Comparison of ENCODE assay signal across 8 cellular contexts in genomic region chr21:31173881-31174555, GRCh38.
DNase-seq lines count a peak whose midpoint lies in the region; ATAC-seq and TF ChIP-seq lines count a peak whose summit lies in the region.

No MANE protein-coding gene starts in this region.

- ATAC-seq in left lobe of liver (peak; percentile 76), GM21515 (IDR thresholded peaks at IDR 0.05; ENCODE audit: unreplicated experiment) (no peak)

- no peak for TF ChIP-seq POLR2A in ovary (IDR thresholded peaks at IDR 0.05)

- no peak overlapping the region for H3K27ac Mint-ChIP-seq in mesothelial cell of epicardium

- no peak for TF ChIP-seq CTCF in mesothelial cell of epicardium (IDR thresholded peaks at IDR 0.05; ENCODE audit: unreplicated experiment)
- no peak for TF ChIP-seq CTCF in ovary (IDR thresholded peaks at IDR 0.05)

- no peak overlapping the region for H3K4me3 ChIP-seq in SJCRH30
- no peak overlapping the region for H3K4me3 ChIP-seq in ovary

- intact Hi-C loops in ovary (cut with DNase I), result no loop called here

- peak; percentile 62 for DNase-seq in activated naive CD4-positive, alpha-beta T cell treated with Interleukin-2 at 50 U/mL for 16 hours
- peak; percentile 48 for DNase-seq in left lobe of liver (ENCODE audit: low spot score)
- peak in 2 of 3 experiments; percentile 33 to 56 for DNase-seq in stimulated activated CD4-positive, alpha-beta T cell treated with anti-CD3 and anti-CD28 coated beads, TNF-alpha, amount 100 ng/mL, for 24 hours (ENCODE audit: low read depth in 3 of 3)
- DNase-seq in mesothelial cell of epicardium (ENCODE audit: low spot score in 2 of 2, unreplicated experiment in 2 of 2), result no peak
- no peak for DNase-seq in SJCRH30
- DNase-seq in ovary, result no peak

- peaks cover 1% of the 10 kb centered on the region for H3K36me3 Mint-ChIP-seq in mesothelial cell of epicardium

- H3K27me3 Mint-ChIP-seq in mesothelial cell of epicardium (ENCODE audit: low read depth), result no peaks in the 10 kb centered on the region

- H3K9me3 Mint-ChIP-seq in mesothelial cell of epicardium, result no peaks in the 10 kb centered on the region

- no peak for TF ChIP-seq EP300 in ovary (IDR thresholded peaks at IDR 0.05)

- H3K4me1 ChIP-seq in SJCRH30, result peaks cover 16% of the 10 kb centered on the region
- H3K4me1 ChIP-seq in ovary (ENCODE audit: insufficient read depth), result no peaks in the 10 kb centered on the region

- no peaks in the 10 kb centered on the region for H3K27me3 ChIP-seq in SJCRH30
- H3K27me3 ChIP-seq in ovary, result no peaks in the 10 kb centered on the region

- H3K9me3 ChIP-seq in SJCRH30 (replicated peaks) (no peaks in the 10 kb centered on the region), ovary (no peaks in the 10 kb centered on the region)

- 61 to 73% (median 72%) methylated on average over 25 of the region's 25 CpGs for WGBS in ovary, 3 donors

- H3K27ac ChIP-seq in SJCRH30, result no peak overlapping the region
- no peak overlapping the region for H3K27ac ChIP-seq in ovary

- H3K4me1 Mint-ChIP-seq in mesothelial cell of epicardium, result peaks cover 14% of the 10 kb centered on the region

- no peaks in the 10 kb centered on the region for H3K36me3 ChIP-seq in SJCRH30
- no peaks in the 10 kb centered on the region for H3K36me3 ChIP-seq in ovary

- no peak overlapping the region for H3K4me3 Mint-ChIP-seq in mesothelial cell of epicardium

TF ChIP-seq in PFSK-1, 5 proteins besides CTCF, POLR2A, EP300 and RAD21:
- TF ChIP-seq REST (IDR thresholded peaks at IDR 0.05; ENCODE audit: insufficient read depth in 1 of 2, low read depth in 2 of 2, low read length in 2 of 2) (no peak), FOXP2 (optimal IDR thresholded peaks at IDR 0.05; ENCODE audit: borderline replicate concordance, extremely low read depth, extremely low read length, insufficient read depth) (peak; percentile 16)

Comparison
In these comparisons a context has a peak if more than half of its experiments do, and no peak if none do; other contexts are left out.
1. DNase-seq: peak in activated naive CD4-positive, alpha-beta T cell treated with Interleukin-2 at 50 U/mL for 16 hours (single experiment), left lobe of liver (single experiment) and stimulated activated CD4-positive, alpha-beta T cell treated with anti-CD3 and anti-CD28 coated beads, TNF-alpha, amount 100 ng/mL, for 24 hours (2 of 3); none in mesothelial cell of epicardium (0 of 2), SJCRH30 (0 of 2) and ovary (0 of 5).